8 cellular contexts compared by ENCODE assay signal in genomic region chr12:57752668-57753000, GRCh38. TPM values are rescaled to one million over a fixed set of nuclear protein-coding genes. Genes with fewer than 3 reads are reported as not detected.
DNase-seq lines count a peak whose midpoint lies in the region; ATAC-seq and TF ChIP-seq lines count a peak whose summit lies in the region.

No MANE protein-coding gene starts in this region.

- no peak for TF ChIP-seq POLR2A in HCT116 (IDR thresholded peaks at IDR 0.05; ENCODE audit: borderline replicate concordance, extremely low read depth, insufficient read depth, insufficient read length)

- peaks cover 33% of the 10 kb centered on the region for H3K79me2 ChIP-seq in HCT116 (ENCODE audit: insufficient read depth, low read length)

- peaks cover 20 to 46% of the 10 kb centered on the region in 2 experiments for H3K4me1 ChIP-seq in HCT116 (ENCODE audit: control insufficient read depth in 1 of 2, insufficient read depth in 2 of 2, low read length in 2 of 2)
- H3K4me1 ChIP-seq in skeletal muscle tissue (ENCODE audit: control insufficient read depth in 3 of 3, insufficient read depth in 3 of 3, low read length in 3 of 3), result peaks cover 25 to 42% (median 35%) of the 10 kb centered on the region in 3 donors

- H3K9me3 Mint-ChIP-seq in activated B cell treated with CpG ODN at 0.5 μM for 24 hours, result no peaks in the 10 kb centered on the region

- POLR2A ChIA-PET in HCT116 (lab: Charles Lee), result interaction anchor here (0.8 kb wide), 1 partner anchor 14 kb away, joined by 5 read pairs; the partner anchor contains the start of gene CYP27B1
- POLR2A ChIA-PET in activated B cell treated with CpG ODN at 0.5 μM for 24 hours (lab: Charles Lee), result interaction anchor here (0.6 to 1.2 kb wide), 6 partner anchors 14 to 1377 kb away, joined by 3 to 6 read pairs (median 3); partner anchors contain the start of genes DDIT3, EEF1AKMT3, METTL1 and OS9

- peak overlapping the region; percentile 87 for H3K27ac Mint-ChIP-seq in activated B cell treated with CpG ODN at 0.5 μM for 24 hours

- H3K4me3 ChIP-seq in HCT116 (replicated peaks in 1 of 2; ENCODE audit: low read depth in 1 of 2, low read length in 2 of 2) (peak overlapping the region; percentile 30 to 82), foreskin fibroblast (ENCODE audit: low read depth in 1 of 2, low read length in 2 of 2) (peak overlapping the region; percentile 16 to 51), skeletal muscle tissue (ENCODE audit: low read length in 3 of 3) (peak overlapping the region; percentile 66 to 87 (median 82))

- H3K27me3 Mint-ChIP-seq in activated B cell treated with CpG ODN at 0.5 μM for 24 hours, result no peaks in the 10 kb centered on the region

- CTCF ChIA-PET in HCT116 (lab: Charles Lee) (no interaction called here), activated B cell treated with CpG ODN at 0.5 μM for 24 hours (lab: Charles Lee) (no interaction called here)

- ATAC-seq in HCT116, result no peak
- no peak for ATAC-seq in activated B cell treated with CpG ODN at 0.5 μM for 24 hours (ENCODE audit: low read depth)

- intact Hi-C loops in HCT116 (cut with micrococcal nuclease) (no loop called here), activated B cell treated with CpG ODN at 0.5 μM for 24 hours (cut with micrococcal nuclease) (loop anchor here (1.0 to 5.0 kb wide), 9 partner anchors 8 to 1065 kb away; partner anchors contain the start of genes ARHGAP9, DDIT3, EEF1AKMT3 and METTL1)

- H3K36me3 ChIP-seq in HCT116 (ENCODE audit: control insufficient read depth in 1 of 2, insufficient read depth in 2 of 2, low read length in 2 of 2) (peaks cover 12 to 19% of the 10 kb centered on the region in 2 experiments; a peak in 2 of 4 replicates), skeletal muscle tissue (ENCODE audit: control insufficient read depth in 3 of 3, insufficient read depth in 3 of 3, low read length in 3 of 3) (peaks cover 20 to 26% (median 22%) of the 10 kb centered on the region in 3 donors)

- RAD21 ChIA-PET in HCT116 (lab: Charles Lee; ENCODE audit: low non-redundant PET in 1 of 2, low total read pairs in 2 of 2, uncharacterized antibody in 2 of 2, unreplicated experiment in 2 of 2), result no interaction called here

- H3K27me3 ChIP-seq in HCT116 (ENCODE audit: insufficient read depth, low read length) (no peaks in the 10 kb centered on the region), skeletal muscle tissue (ENCODE audit: control insufficient read depth in 3 of 3, insufficient read depth in 3 of 3, low read length in 3 of 3) (no peaks in the 10 kb centered on the region)

- H4K20me1 ChIP-seq in HCT116 (ENCODE audit: insufficient read depth), result no peaks in the 10 kb centered on the region

- no peak for TF ChIP-seq RAD21 in HCT116 (IDR thresholded peaks at IDR 0.05; ENCODE audit: low read depth)

- H3K4me1 Mint-ChIP-seq in activated B cell treated with CpG ODN at 0.5 μM for 24 hours, result peaks cover 56% of the 10 kb centered on the region

- no peak overlapping the region for H2AFZ ChIP-seq in HCT116 (ENCODE audit: low read depth, low read length, poor library complexity, severe bottlenecking)

- H3K9me3 ChIP-seq in HCT116 (ENCODE audit: control insufficient read depth in 1 of 2, insufficient read depth in 1 of 2, low read depth in 1 of 2, low read length in 2 of 2) (no peaks in the 10 kb centered on the region), skeletal muscle tissue (ENCODE audit: control insufficient read depth in 3 of 3, low read length in 3 of 3) (no peaks in the 10 kb centered on the region)

- DNase-seq in HCT116 (ENCODE audit: low read depth, low spot score), result no peak
- DNase-seq in activated B cell treated with CpG ODN at 0.5 μM for 24 hours, result no peak
- no peak for DNase-seq in foreskin fibroblast
- DNase-seq in GM20000 (ENCODE audit: low spot score), result no peak
- no peak for DNase-seq in H4 (ENCODE audit: low spot score)
- no peak for DNase-seq in central memory CD4-positive, alpha-beta T cell
- no peak for DNase-seq in NCI-H1930 (lab: John Stamatoyannopoulos, UW)

- no TSS peak for BruUV-seq in HCT116 (replicated peaks; lab: Mats Ljungman, UMichigan)

- H3K36me3 Mint-ChIP-seq in activated B cell treated with CpG ODN at 0.5 μM for 24 hours (ENCODE audit: low read depth), result peaks cover 48% of the 10 kb centered on the region

- H3K9me2 ChIP-seq in HCT116 (ENCODE audit: insufficient read depth), result no peaks in the 10 kb centered on the region

- H3K27ac ChIP-seq in HCT116 (ENCODE audit: low read depth, low read length) (peak overlapping the region; percentile 15; the same call in 1 of the 2 replicates), skeletal muscle tissue (ENCODE audit: low read depth, low read length) (peak overlapping the region; percentile 17)

- peak overlapping the region; percentile 88 for H3K4me2 ChIP-seq in HCT116 (ENCODE audit: low read length)

- H3K9ac ChIP-seq in HCT116 (ENCODE audit: low read length), result peak overlapping the region; percentile 33
- H3K9ac ChIP-seq in skeletal muscle tissue (ENCODE audit: low read depth in 1 of 3, low read length in 3 of 3), result peak overlapping the region in 2 of 3 donors; percentile 48 to 74

- peak overlapping the region; percentile 90 for H3K4me3 Mint-ChIP-seq in activated B cell treated with CpG ODN at 0.5 μM for 24 hours

- TF ChIP-seq CTCF in HCT116 (IDR thresholded peaks at IDR 0.05 in 2 of 3, conservative IDR thresholded peaks at IDR 0.05 in 1 of 3; ENCODE audit: borderline replicate concordance in 1 of 3, insufficient read depth in 1 of 3, low read depth in 2 of 3, low read length in 2 of 3) (no peak), activated B cell treated with CpG ODN at 0.5 μM for 24 hours (IDR thresholded peaks at IDR 0.05) (no peak), foreskin fibroblast (IDR thresholded peaks at IDR 0.05; ENCODE audit: low read depth, low read length) (no peak), GM20000 (IDR thresholded peaks at IDR 0.05; ENCODE audit: extremely low read depth, missing control alignments) (no peak)

TF ChIP-seq in HCT116, 20 proteins besides CTCF, POLR2A, EP300 and RAD21:
- TF ChIP-seq JUND (IDR thresholded peaks at IDR 0.05) (no peak), SRF (IDR thresholded peaks at IDR 0.05; ENCODE audit: low read depth) (no peak), ZFX (IDR thresholded peaks at IDR 0.05) (no peak), ZNF274 (IDR thresholded peaks at IDR 0.05; ENCODE audit: low read depth, low read length) (no peak), POLR2AphosphoS5 (IDR thresholded peaks at IDR 0.05; ENCODE audit: low read depth, low read length) (no peak; the same call in 1 of the 2 replicates)
- TF ChIP-seq, protein P1, sequence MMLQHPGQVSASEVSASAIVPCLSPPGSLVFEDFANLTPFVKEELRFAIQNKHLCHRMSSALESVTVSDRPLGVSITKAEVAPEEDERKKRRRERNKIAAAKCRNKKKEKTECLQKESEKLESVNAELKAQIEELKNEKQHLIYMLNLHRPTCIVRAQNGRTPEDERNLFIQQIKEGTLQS (IDR thresholded peaks at IDR 0.05), result no peak
- TF ChIP-seq, protein P2, sequence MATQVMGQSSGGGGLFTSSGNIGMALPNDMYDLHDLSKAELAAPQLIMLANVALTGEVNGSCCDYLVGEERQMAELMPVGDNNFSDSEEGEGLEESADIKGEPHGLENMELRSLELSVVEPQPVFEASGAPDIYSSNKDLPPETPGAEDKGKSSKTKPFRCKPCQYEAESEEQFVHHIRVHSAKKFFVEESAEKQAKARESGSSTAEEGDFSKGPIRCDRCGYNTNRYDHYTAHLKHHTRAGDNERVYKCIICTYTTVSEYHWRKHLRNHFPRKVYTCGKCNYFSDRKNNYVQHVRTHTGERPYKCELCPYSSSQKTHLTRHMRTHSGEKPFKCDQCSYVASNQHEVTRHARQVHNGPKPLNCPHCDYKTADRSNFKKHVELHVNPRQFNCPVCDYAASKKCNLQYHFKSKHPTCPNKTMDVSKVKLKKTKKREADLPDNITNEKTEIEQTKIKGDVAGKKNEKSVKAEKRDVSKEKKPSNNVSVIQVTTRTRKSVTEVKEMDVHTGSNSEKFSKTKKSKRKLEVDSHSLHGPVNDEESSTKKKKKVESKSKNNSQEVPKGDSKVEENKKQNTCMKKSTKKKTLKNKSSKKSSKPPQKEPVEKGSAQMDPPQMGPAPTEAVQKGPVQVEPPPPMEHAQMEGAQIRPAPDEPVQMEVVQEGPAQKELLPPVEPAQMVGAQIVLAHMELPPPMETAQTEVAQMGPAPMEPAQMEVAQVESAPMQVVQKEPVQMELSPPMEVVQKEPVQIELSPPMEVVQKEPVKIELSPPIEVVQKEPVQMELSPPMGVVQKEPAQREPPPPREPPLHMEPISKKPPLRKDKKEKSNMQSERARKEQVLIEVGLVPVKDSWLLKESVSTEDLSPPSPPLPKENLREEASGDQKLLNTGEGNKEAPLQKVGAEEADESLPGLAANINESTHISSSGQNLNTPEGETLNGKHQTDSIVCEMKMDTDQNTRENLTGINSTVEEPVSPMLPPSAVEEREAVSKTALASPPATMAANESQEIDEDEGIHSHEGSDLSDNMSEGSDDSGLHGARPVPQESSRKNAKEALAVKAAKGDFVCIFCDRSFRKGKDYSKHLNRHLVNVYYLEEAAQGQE (IDR thresholded peaks at IDR 0.05; ENCODE audit: low read depth), result no peak

RNA-seq across cellular contexts. Expression of gene CDK4, which starts 0.5 kb away (rescaled TPM):
- 206 TPM for total RNA-seq in HCT116 (2021; ENCODE audit: unreplicated experiment)
- 160 and 199 TPM in 2 replicates for polyA plus RNA-seq in HCT116 (2012)
- total RNA-seq in activated B cell treated with CpG ODN at 0.5 μM for 24 hours, result 95.7 and 95.9 TPM in 2 replicates
- total RNA-seq in skeletal muscle tissue, result 78.8 TPM
- 298 and 323 TPM in 2 replicates for total RNA-seq in H4 (2014; rRNA removed; shearing (Covaris generic))

RNA-seq across cellular contexts. Expression of gene MARCHF9, which starts 2.3 kb away (rescaled TPM):
- total RNA-seq in HCT116 (2021; ENCODE audit: unreplicated experiment) (21.8 TPM), activated B cell treated with CpG ODN at 0.5 μM for 24 hours (54.1 and 58.2 TPM in 2 replicates), skeletal muscle tissue (4.7 TPM)
- 17.5 and 17.8 TPM in 2 replicates for polyA plus RNA-seq in HCT116 (2012)
- total RNA-seq in H4 (2014; rRNA removed; shearing (Covaris generic)), result 5.5 and 7.3 TPM in 2 replicates

RNA-seq across cellular contexts. Expression of gene TSPAN31, which starts 7.8 kb away (rescaled TPM):
- total RNA-seq in HCT116 (2021; ENCODE audit: unreplicated experiment), result 14.9 TPM
- 17.1 and 18.7 TPM in 2 replicates for polyA plus RNA-seq in HCT116 (2012)
- total RNA-seq in activated B cell treated with CpG ODN at 0.5 μM for 24 hours, result 35.8 and 37.6 TPM in 2 replicates
- total RNA-seq in skeletal muscle tissue, result 57.9 TPM
- total RNA-seq in H4 (2014; rRNA removed; shearing (Covaris generic)), result 64.1 and 76.5 TPM in 2 replicates

RNA-seq across cellular contexts. Expression of gene AGAP2, which starts 14.1 kb away (rescaled TPM):
- total RNA-seq in HCT116 (2021; ENCODE audit: unreplicated experiment) (15.8 TPM), activated B cell treated with CpG ODN at 0.5 μM for 24 hours (17.5 and 18.5 TPM in 2 replicates), skeletal muscle tissue (2.1 TPM)
- 11.9 and 13.3 TPM in 2 replicates for polyA plus RNA-seq in HCT116 (2012)
- 0.99 and 2.4 TPM in 2 replicates for total RNA-seq in H4 (2014; rRNA removed; shearing (Covaris generic))

RNA-seq across cellular contexts. Expression of gene CYP27B1, which starts 14.2 kb away (rescaled TPM):
- total RNA-seq in HCT116 (2021; ENCODE audit: unreplicated experiment) (11.6 TPM), activated B cell treated with CpG ODN at 0.5 μM for 24 hours (2.4 and 2.5 TPM in 2 replicates), skeletal muscle tissue (under 0.01 TPM)
- polyA plus RNA-seq in HCT116 (2012), result 7.2 and 8.2 TPM in 2 replicates
- 0.48 TPM in 1 of 2 replicates, not detected in the other for total RNA-seq in H4 (2014; rRNA removed; shearing (Covaris generic))
